ENCODE assay signal across 31 cellular contexts in genomic region chr7:35617076-35617475, GRCh38.
DNase-seq lines count a peak whose midpoint lies in the region; ATAC-seq and TF ChIP-seq lines count a peak whose summit lies in the region.
"Had no signal": no experiment of that assay in that cellular context is flagged by ENCODE, and none has a peak within 500 bp of the region (broad histone marks: within the 10 kb centered on the region; RNA-seq: fewer than 3 reads in every experiment).

No MANE protein-coding gene starts in this region.

- peak overlapping the region; percentile 70 for H2BK5ac ChIP-seq in IMR-90 (ENCODE audit: low read depth, low read length, poor library complexity, severe bottlenecking)

- no peak overlapping the region for H3K23ac ChIP-seq in IMR-90 (ENCODE audit: low read depth, low read length)

- TF ChIP-seq POLR2A in IMR-90 (IDR thresholded peaks at IDR 0.05; ENCODE audit: low read depth, low read length) (no peak), esophagus muscularis mucosa (IDR thresholded peaks at IDR 0.05; ENCODE audit: low read depth) (no peak)

- H2AK9ac ChIP-seq in IMR-90 (replicated peaks; ENCODE audit: low read depth, low read length, poor library complexity) = no peak overlapping the region

- H4K5ac ChIP-seq in IMR-90 (ENCODE audit: low read depth, low read length) = peak overlapping the region; percentile 74

- H3K4me1 ChIP-seq in IMR-90 (ENCODE audit: control insufficient read depth, insufficient read depth, low read length) (peaks cover 19% of the 10 kb centered on the region), smooth muscle cell (ENCODE audit: low read depth) (peaks cover 5% of the 10 kb centered on the region), esophagus muscularis mucosa (peaks cover 0 to 7% (median 3%) of the 10 kb centered on the region in 4 donors)
- H3K4me1 ChIP-seq: colonic mucosa, lower lobe of right lung, psoas muscle had no signal

- in situ Hi-C loops in IMR-90 (cut with MboI; ENCODE audit: low sequenced_read_pairs) = no loop called here
- in situ Hi-C loops in brain microvascular endothelial cell (cut with HindIII; ENCODE audit: low pct_ligation_motif_present, low sequenced_read_pairs) = no loop called here

- H3K27ac ChIP-seq in IMR-90 (ENCODE audit: insufficient read depth, low read length) (peak overlapping the region; percentile 85; the same call in 1 of the 2 replicates), brain microvascular endothelial cell (no peak overlapping the region), smooth muscle cell (ENCODE audit: low read depth) (no peak overlapping the region), esophagus muscularis mucosa (replicated peaks in 1 of 4) (no peak overlapping the region)
- H3K27ac ChIP-seq: colonic mucosa, HL-60, KMS-11, lower lobe of right lung, psoas muscle had no signal

- peak overlapping the region; percentile 79 for H2BK120ac ChIP-seq in IMR-90 (ENCODE audit: low read depth, low read length)

- H3K9me1 ChIP-seq in IMR-90 (ENCODE audit: insufficient read depth, low read length) = no peaks in the 10 kb centered on the region

- H3K4me3 Mint-ChIP-seq in stimulated activated effector memory CD8-positive, alpha-beta T cell treated with anti-CD3 and anti-CD28 coated beads, Interleukin-12 subunit alpha, Interleukin-12 subunit beta, amount 100 ng/mL, for 72 hours = no peak overlapping the region
- H3K4me3 Mint-ChIP-seq: activated CD8-positive, alpha-beta T cell treated with anti-CD3 and anti-CD28 coated beads for 36 hours; activated T-helper 1 cell treated with anti-CD3 and anti-CD28 coated beads, Interleukin-12 subunit alpha, Interleukin-12 subunit beta, Interleukin-2, Interleukin-4 antibody, amounts not matched to agents 30 ng/mL and 10 ng/mL and 1 ng/mL, durations not matched to agents 14 hours and 24 hours and 36 hours; brain; naive thymus-derived CD8-positive, alpha-beta T cell; stimulated activated memory B cell treated with anti-CD40 and anti-IgM and Interleukin-4, amounts not matched to agents 10 μg/mL and 1 μg/mL and 100 μg/mL, for 72 hours; T-helper 17 cell had no signal

- H3K14ac ChIP-seq in IMR-90 (replicated peaks; ENCODE audit: low read depth, low read length) = peak overlapping the region; percentile 43; the same call in 1 of the 2 replicates

- DNase-seq in IMR-90 (peak; percentile 56), brain microvascular endothelial cell (peak; percentile 48), fibroblast of the aortic adventitia (ENCODE audit: low read depth) (peak; percentile 17), smooth muscle cell (lab: John Stamatoyannopoulos, UW; ENCODE audit: unreplicated experiment) (no peak), esophagus muscularis mucosa (ENCODE audit: extremely low spot score) (no peak)
- DNase-seq in stimulated activated effector memory CD8-positive, alpha-beta T cell treated with anti-CD3 and anti-CD28 coated beads, Interleukin-12 subunit alpha, Interleukin-12 subunit beta, amount 100 ng/mL, for 72 hours (ENCODE audit: low spot score in 2 of 2) = no peak
- no peak for DNase-seq in activated CD4-positive, alpha-beta T cell treated with anti-CD3 and anti-CD28 coated beads for 4 hours
- DNase-seq: activated CD8-positive, alpha-beta memory T cell treated with anti-CD3 and anti-CD28 coated beads, Interleukin-2, amount 50 U/mL, for 48 hours; activated CD8-positive, alpha-beta T cell treated with anti-CD3 and anti-CD28 coated beads for 36 hours; activated naive CD4-positive, alpha-beta T cell treated with Interleukin-2 at 50 U/mL for 16 hours; colonic mucosa; effector CD4-positive, alpha-beta T cell; lower lobe of right lung; naive thymus-derived CD8-positive, alpha-beta T cell; NCI-H1417; NCI-H2029; NCI-H2227 treated with DMSO at 0.1 percent for 48 hours; NCI-H526; NK-92 treated with Interleukin-12 subunit alpha and Interleukin-12 subunit beta, amount 100 ng/mL, for 24 hours; PC-3; psoas muscle; SK-N-SH; stimulated activated CD4-positive, alpha-beta T cell treated with anti-CD3 and anti-CD28 coated beads, Interleukin-4, amount 100 ng/mL, for 4 hours; T-helper 17 cell; trophoblast cell had no signal

- dilution Hi-C loops in IMR-90 (cut with HindIII; ENCODE audit: low sequenced_read_pairs, unreplicated experiment) = no loop called here

- H3K4me1 Mint-ChIP-seq in stimulated activated effector memory CD8-positive, alpha-beta T cell treated with anti-CD3 and anti-CD28 coated beads, Interleukin-12 subunit alpha, Interleukin-12 subunit beta, amount 100 ng/mL, for 72 hours = no peaks in the 10 kb centered on the region

- H4K8ac ChIP-seq in IMR-90 (ENCODE audit: low read depth in 2 of 2, low read length in 2 of 2) = peak overlapping the region; percentile 41 to 49; a peak in 2 of 4 replicates

- no TSS peak for BruUV-seq in IMR-90 (replicated peaks; lab: Mats Ljungman, UMichigan)

- no peak overlapping the region for H3K4me3 ChIP-seq in IMR-90 (ENCODE audit: insufficient read depth, low read depth, low read length)
- no peak overlapping the region for H3K4me3 ChIP-seq in brain microvascular endothelial cell (ENCODE audit: low read depth, low read length)
- no peak overlapping the region for H3K4me3 ChIP-seq in fibroblast of the aortic adventitia (ENCODE audit: low read depth, low read length)
- no peak overlapping the region for H3K4me3 ChIP-seq in smooth muscle cell
- no peak overlapping the region for H3K4me3 ChIP-seq in esophagus muscularis mucosa
- H3K4me3 ChIP-seq: colonic mucosa, lower lobe of right lung, psoas muscle had no signal

- H4K20me1 ChIP-seq in IMR-90 (ENCODE audit: insufficient read depth, low read length) (no peaks in the 10 kb centered on the region), smooth muscle cell (ENCODE audit: low read depth) (no peaks in the 10 kb centered on the region)

- no peaks in the 10 kb centered on the region for H3K9me3 Mint-ChIP-seq in stimulated activated effector memory CD8-positive, alpha-beta T cell treated with anti-CD3 and anti-CD28 coated beads, Interleukin-12 subunit alpha, Interleukin-12 subunit beta, amount 100 ng/mL, for 72 hours
- H3K9me3 Mint-ChIP-seq: activated CD8-positive, alpha-beta T cell treated with anti-CD3 and anti-CD28 coated beads for 36 hours; activated T-helper 1 cell treated with anti-CD3 and anti-CD28 coated beads, Interleukin-12 subunit alpha, Interleukin-12 subunit beta, Interleukin-2, Interleukin-4 antibody, amounts not matched to agents 30 ng/mL and 10 ng/mL and 1 ng/mL, durations not matched to agents 14 hours and 24 hours and 36 hours; naive thymus-derived CD8-positive, alpha-beta T cell; stimulated activated memory B cell treated with anti-CD40 and anti-IgM and Interleukin-4, amounts not matched to agents 10 μg/mL and 1 μg/mL and 100 μg/mL, for 72 hours had no signal

- WGBS in IMR-90 (ENCODE audit: extremely low coverage in 2 of 2, insufficient read length in 1 of 2), 2 experiments = no CpG with 5 or more reads among the region's 3 CpGs
- 11% methylated on average over 3 of the region's 3 CpGs for WGBS in smooth muscle cell (ENCODE audit: low lambda C conversion rate)
- 43% methylated on average over 3 of the region's 3 CpGs for WGBS in esophagus muscularis mucosa

- peak overlapping the region; percentile 91 for H3K4ac ChIP-seq in IMR-90 (ENCODE audit: low read depth, low read length)

- H3K79me2 ChIP-seq in smooth muscle cell (ENCODE audit: low read depth) = no peaks in the 10 kb centered on the region

- H3K4me2 ChIP-seq in IMR-90 (ENCODE audit: low read depth, low read length) (peak overlapping the region; percentile 30), smooth muscle cell (peak overlapping the region; percentile 47)
- H3K4me2 ChIP-seq: KMS-11, SK-N-SH had no signal

- no peaks in the 10 kb centered on the region for H3K9me3 ChIP-seq in IMR-90 (ENCODE audit: control insufficient read depth, insufficient read depth, low read length)
- no peaks in the 10 kb centered on the region for H3K9me3 ChIP-seq in smooth muscle cell (replicated peaks; ENCODE audit: low read depth)
- H3K9me3 ChIP-seq in esophagus muscularis mucosa = no peaks in the 10 kb centered on the region
- H3K9me3 ChIP-seq: colonic mucosa, lower lobe of right lung, psoas muscle, SK-N-SH had no signal

- CTCF ChIA-PET in IMR-90 (lab: Yijun Ruan, JAX) = interaction anchor here (1.9 kb wide), 1 partner anchor 192 kb away, joined by 8 read pairs; no protein-coding TSS in a partner anchor

- POLR2A ChIA-PET in IMR-90 (lab: Charles Lee; ENCODE audit: unreplicated experiment) = no interaction called here

- peak overlapping the region; percentile 92 for H3K18ac ChIP-seq in IMR-90 (ENCODE audit: low read depth, low read length)

- no peak for TF ChIP-seq CTCF in IMR-90 (conservative IDR thresholded peaks at IDR 0.05; ENCODE audit: low read depth, low read length)
- no peak for TF ChIP-seq CTCF in brain microvascular endothelial cell (IDR thresholded peaks at IDR 0.05; ENCODE audit: low read depth, low read length, missing control alignments)
- TF ChIP-seq CTCF in fibroblast of the aortic adventitia (IDR thresholded peaks at IDR 0.05; ENCODE audit: insufficient read depth, low read length) = no peak
- TF ChIP-seq CTCF in smooth muscle cell (IDR thresholded peaks at IDR 0.05; ENCODE audit: borderline replicate concordance, insufficient read depth, poor library complexity, severe bottlenecking) = no peak
- no peak for TF ChIP-seq CTCF in esophagus muscularis mucosa (IDR thresholded peaks at IDR 0.05)

- no peaks in the 10 kb centered on the region for H3K36me3 ChIP-seq in IMR-90 (ENCODE audit: control insufficient read depth, insufficient read depth, low read length)
- no peaks in the 10 kb centered on the region for H3K36me3 ChIP-seq in brain microvascular endothelial cell (replicated peaks)
- H3K36me3 ChIP-seq in smooth muscle cell (ENCODE audit: low read depth) = no peaks in the 10 kb centered on the region
- H3K36me3 ChIP-seq in esophagus muscularis mucosa = no peaks in the 10 kb centered on the region
- H3K36me3 ChIP-seq: colonic mucosa, lower lobe of right lung had no signal

- H4K91ac ChIP-seq in IMR-90 (ENCODE audit: insufficient read depth, low read depth, low read length) = peak overlapping the region; percentile 59; the same call in 1 of the 2 replicates

- H3K36me3 Mint-ChIP-seq in stimulated activated effector memory CD8-positive, alpha-beta T cell treated with anti-CD3 and anti-CD28 coated beads, Interleukin-12 subunit alpha, Interleukin-12 subunit beta, amount 100 ng/mL, for 72 hours = no peaks in the 10 kb centered on the region
- H3K36me3 Mint-ChIP-seq: brain had no signal

- H2AK5ac ChIP-seq in IMR-90 (ENCODE audit: low read depth, low read length) = no peak overlapping the region

- H3K27me3 ChIP-seq in IMR-90 (ENCODE audit: control insufficient read depth, insufficient read depth, low read length) (no peaks in the 10 kb centered on the region), brain microvascular endothelial cell (replicated peaks) (no peaks in the 10 kb centered on the region), smooth muscle cell (ENCODE audit: low read depth) (no peaks in the 10 kb centered on the region), esophagus muscularis mucosa (no peaks in the 10 kb centered on the region)
- H3K27me3 ChIP-seq: colonic mucosa had no signal

- intact Hi-C loops in IMR-90 (cut with micrococcal nuclease) (loop anchor here (10.0 kb wide), 1 partner anchor 542 kb away; no protein-coding TSS in a partner anchor), esophagus muscularis mucosa (cut with DNase I) (no loop called here)

- peak overlapping the region; percentile 34 for H3K9ac ChIP-seq in IMR-90 (ENCODE audit: low read depth, low read length)
- H3K9ac ChIP-seq in smooth muscle cell (ENCODE audit: low read depth) = no peak overlapping the region
- H3K9ac ChIP-seq: KMS-11, SK-N-SH had no signal

- no peaks in the 10 kb centered on the region for H3F3A ChIP-seq in smooth muscle cell (ENCODE audit: low read depth)

- ATAC-seq in IMR-90 (ENCODE audit: low read depth) = peak; percentile 44
- ATAC-seq in stimulated activated effector memory CD8-positive, alpha-beta T cell treated with anti-CD3 and anti-CD28 coated beads, Interleukin-12 subunit alpha, Interleukin-12 subunit beta, amount 100 ng/mL, for 72 hours = no peak
- ATAC-seq: activated CD8-positive, alpha-beta T cell treated with anti-CD3 and anti-CD28 coated beads for 36 hours; lower lobe of right lung; naive thymus-derived CD8-positive, alpha-beta T cell; PC-3; sciatic nerve; stimulated activated memory B cell treated with anti-CD40 and anti-IgM and Interleukin-4, amounts not matched to agents 10 μg/mL and 1 μg/mL and 100 μg/mL, for 72 hours; T-helper 17 cell had no signal

- H2BK15ac ChIP-seq in IMR-90 (ENCODE audit: low read depth, low read length) = no peak overlapping the region

- H3K56ac ChIP-seq in IMR-90 (ENCODE audit: extremely low read depth, insufficient read depth, low read length) = no peak overlapping the region

- H3K79me1 ChIP-seq in IMR-90 (ENCODE audit: low read depth in 1 of 2, low read length in 2 of 2) = no peaks in the 10 kb centered on the region

- H3K27ac Mint-ChIP-seq in stimulated activated effector memory CD8-positive, alpha-beta T cell treated with anti-CD3 and anti-CD28 coated beads, Interleukin-12 subunit alpha, Interleukin-12 subunit beta, amount 100 ng/mL, for 72 hours = no peak overlapping the region
- H3K27ac Mint-ChIP-seq: activated CD8-positive, alpha-beta T cell treated with anti-CD3 and anti-CD28 coated beads for 36 hours; activated T-helper 1 cell treated with anti-CD3 and anti-CD28 coated beads, Interleukin-12 subunit alpha, Interleukin-12 subunit beta, Interleukin-2, Interleukin-4 antibody, amounts not matched to agents 30 ng/mL and 10 ng/mL and 1 ng/mL, durations not matched to agents 14 hours and 24 hours and 36 hours; naive thymus-derived CD8-positive, alpha-beta T cell; stimulated activated memory B cell treated with anti-CD40 and anti-IgM and Interleukin-4, amounts not matched to agents 10 μg/mL and 1 μg/mL and 100 μg/mL, for 72 hours; T-helper 17 cell had no signal

- H2BK20ac ChIP-seq in IMR-90 (ENCODE audit: low read depth, low read length) = peak overlapping the region; percentile 57

- H2AFZ ChIP-seq in IMR-90 (replicated peaks; ENCODE audit: low read length, poor library complexity) (no peak overlapping the region), smooth muscle cell (ENCODE audit: low read depth) (no peak overlapping the region)

- TF ChIP-seq RAD21 in IMR-90 (IDR thresholded peaks at IDR 0.05; ENCODE audit: low read length) = no peak

- no peak for TF ChIP-seq EP300 in esophagus muscularis mucosa (IDR thresholded peaks at IDR 0.05)

Comparison
In these comparisons a context has a peak if more than half of its experiments do, and no peak if none do; other contexts are left out.
1. DNase-seq: peak in IMR-90 (single experiment), brain microvascular endothelial cell (single experiment) and fibroblast of the aortic adventitia (single experiment); none in smooth muscle cell (single experiment), esophagus muscularis mucosa (single experiment), stimulated activated effector memory CD8-positive, alpha-beta T cell treated with anti-CD3 and anti-CD28 coated beads, Interleukin-12 subunit alpha, Interleukin-12 subunit beta, amount 100 ng/mL, for 72 hours (0 of 2) and activated CD4-positive, alpha-beta T cell treated with anti-CD3 and anti-CD28 coated beads for 4 hours (0 of 2).